Comparison of ENCODE assay signal across 8 cellular contexts in genomic region chr17:63741251-63742049, GRCh38. TPM values are rescaled to one million over a fixed set of nuclear protein-coding genes. Genes with fewer than 3 reads are reported as not detected.
DNase-seq lines count a peak whose midpoint lies in the region; ATAC-seq and TF ChIP-seq lines count a peak whose summit lies in the region.

TSS of gene STRADA (minus strand) at chr17:63741799. CDS start at chr17:63728369, 13,430 bp downstream.

- H3K4me1 ChIP-seq in NT2/D1 (ENCODE audit: insufficient read depth, insufficient read length), result no peaks in the 10 kb centered on the region
- no peaks in the 10 kb centered on the region for H3K4me1 ChIP-seq in endodermal cell (ENCODE audit: control insufficient read depth, insufficient read depth, low read length)
- peaks cover 3% of the 10 kb centered on the region for H3K4me1 ChIP-seq in mesodermal cell (ENCODE audit: control insufficient read depth, insufficient read depth, low read length, poor library complexity, severe bottlenecking)

- peaks cover 5% of the 10 kb centered on the region for H3K4me1 Mint-ChIP-seq in endodermal cell

- 0% methylated on average over 21 to 70 of the region's 70 CpGs for WGBS in endodermal cell (ENCODE audit: insufficient coverage in 1 of 2, insufficient read length in 1 of 2), 2 experiments
- WGBS in mesodermal cell (ENCODE audit: insufficient coverage in 2 of 2), 2 experiments, result 0 to 1% methylated on average over 40 to 50 of the region's 70 CpGs

- H3K27me3 ChIP-seq in NT2/D1 (ENCODE audit: insufficient read depth, insufficient read length), result no peaks in the 10 kb centered on the region
- no peaks in the 10 kb centered on the region for H3K27me3 ChIP-seq in endodermal cell (ENCODE audit: control insufficient read depth, insufficient read depth, low read length, poor library complexity, severe bottlenecking)

- peaks cover 11% of the 10 kb centered on the region for H3K36me3 Mint-ChIP-seq in endodermal cell (ENCODE audit: low read depth)

- no peaks in the 10 kb centered on the region for H3K27me3 Mint-ChIP-seq in endodermal cell (ENCODE audit: insufficient read depth)

- H3K36me3 ChIP-seq in NT2/D1 (ENCODE audit: insufficient read depth, insufficient read length, low read length) (peaks cover 17% of the 10 kb centered on the region), endodermal cell (ENCODE audit: control insufficient read depth, insufficient read depth, low read length) (peaks cover 11% of the 10 kb centered on the region), mesodermal cell (ENCODE audit: control insufficient read depth, insufficient read depth, low read length) (peaks cover 15% of the 10 kb centered on the region)

- H3K9ac ChIP-seq in NT2/D1 (ENCODE audit: insufficient read length, low read depth), result peak within 1 kb of the TSS; percentile 97
- H3K9ac ChIP-seq in endodermal cell (ENCODE audit: extremely low read depth, low read length, poor library complexity, severe bottlenecking), result peak within 1 kb of the TSS; percentile 80

- no peak for TF ChIP-seq CTCF in endodermal cell (conservative IDR thresholded peaks at IDR 0.05)

- DNase-seq in COR-L47 (lab: John Stamatoyannopoulos, UW) (peak; percentile 99), HUDEP-2 (lab: John Stamatoyannopoulos, UW; ENCODE audit: unreplicated experiment in 76 of 76) (peak; percentile 64 to 99 (median 97)), NT2/D1 (ENCODE audit: low read depth, low spot score) (peak; percentile 93), endodermal cell (peak; percentile 100)
- peak; percentile 97 for DNase-seq in activated CD8-positive, alpha-beta memory T cell treated with anti-CD3 and anti-CD28 coated beads, Interleukin-2, amount 50 U/mL, for 1 hour (ENCODE audit: extremely low read depth)
- DNase-seq in stimulated activated CD8-positive, alpha-beta memory T cell treated with anti-CD3 and anti-CD28 coated beads, Interleukin-15, amount 100 ng/mL, for 4 hours (ENCODE audit: low read depth in 2 of 2), result peak; percentile 99

- no peaks in the 10 kb centered on the region for H3K9me3 Mint-ChIP-seq in endodermal cell

- peak within 1 kb of the TSS; percentile 87 for H3K4me3 Mint-ChIP-seq in endodermal cell

- H3K9me3 ChIP-seq in NT2/D1 (ENCODE audit: insufficient read depth, low read length) (no peaks in the 10 kb centered on the region), endodermal cell (ENCODE audit: control insufficient read depth, low read length) (no peaks in the 10 kb centered on the region), mesodermal cell (ENCODE audit: control insufficient read depth, low read length) (no peaks in the 10 kb centered on the region)

- ATAC-seq in GM21381 (IDR thresholded peaks at IDR 0.05; ENCODE audit: unreplicated experiment), result peak; percentile 86

- H3K4me3 ChIP-seq in NT2/D1 (ENCODE audit: insufficient read length, low read depth) (peak within 1 kb of the TSS; percentile 92), endodermal cell (ENCODE audit: low read length) (peak within 1 kb of the TSS; percentile 98), mesodermal cell (ENCODE audit: extremely low read depth, insufficient read depth, low read length, poor library complexity, severe bottlenecking) (peak within 1 kb of the TSS; percentile 93)

- H3K27ac Mint-ChIP-seq in endodermal cell, result peak within 1 kb of the TSS; percentile 93

- H3K27ac ChIP-seq in endodermal cell (ENCODE audit: low read depth, low read length), result peak within 1 kb of the TSS; percentile 96
- H3K27ac ChIP-seq in mesodermal cell (ENCODE audit: low read depth, low read length, severe bottlenecking), result peak within 1 kb of the TSS; percentile 90

RNA-seq across cellular contexts. Expression of gene STRADA, which starts in this region (rescaled TPM):
- 10 to 100 TPM; 49.7 to 73.1 TPM for total RNA-seq in endodermal cell
- 50.3 TPM for polyA plus RNA-seq in endodermal cell (2013, experiment 1 of 2)
- polyA plus RNA-seq in endodermal cell (2013, experiment 2 of 2), result 48.4 TPM
- polyA plus RNA-seq in mesodermal cell (2013, experiment 1 of 2), result 25.5 TPM
- polyA plus RNA-seq in mesodermal cell (2013, experiment 2 of 2), result 23.4 TPM

Comparison
In these comparisons a context has a peak if more than half of its experiments do, and no peak if none do; other contexts are left out.
1. Peak in every context shown above with its lines: DNase-seq, ATAC-seq, H3K4me3 ChIP-seq and H3K27ac ChIP-seq.